7 cellular contexts compared by ENCODE assay signal in genomic region chr3:20201141-20201540, GRCh38.
"Had no signal": no experiment of that assay in that cellular context is flagged by ENCODE, and none has a peak within 500 bp of the region (broad histone marks: within the 10 kb centered on the region; RNA-seq: fewer than 3 reads in every experiment).

No MANE protein-coding gene starts in this region.

- H3K4me3 ChIP-seq: GM12878 had no signal

- ATAC-seq: GM12878 had no signal

- DNase-seq: GDM1, GF-D8 had no signal

- FAIRE-seq: G401.6, GM12878, GM12892, GM18507, GM19239 had no signal
